Comparison of ENCODE assay signal across 1 cellular context in genomic region chr1:66996018-66996682, GRCh38.
TF ChIP-seq lines count a peak whose summit lies in the region.

No MANE protein-coding gene starts in this region.

TF ChIP-seq in GM12878, 131 proteins besides CTCF, POLR2A, EP300 and RAD21 (continued from another document):
- TF ChIP-seq IRF3 (IDR thresholded peaks at IDR 0.05) (no peak), MEF2A (IDR thresholded peaks at IDR 0.05; ENCODE audit: insufficient read depth, low read depth, low read length) (no peak), CEBPZ (IDR thresholded peaks at IDR 0.05; ENCODE audit: low read depth, low read length) (no peak), JUNB (IDR thresholded peaks at IDR 0.05) (no peak), PAX5 (IDR thresholded peaks at IDR 0.05; ENCODE audit: borderline replicate concordance, low read depth, low read length) (no peak), EZH2 (IDR thresholded peaks at IDR 0.05; ENCODE audit: borderline replicate concordance, control insufficient read depth, low read depth, low read length) (no peak), WRNIP1 (IDR thresholded peaks at IDR 0.05; ENCODE audit: borderline replicate concordance, low read depth, low read length) (peak; percentile 43; the same call in 1 of the 2 replicates), STAT3 (IDR thresholded peaks at IDR 0.05; ENCODE audit: low read depth, low read length) (no peak), EED (IDR thresholded peaks at IDR 0.05; ENCODE audit: low read depth) (no peak), JUND (IDR thresholded peaks at IDR 0.05; ENCODE audit: low read depth, low read length) (no peak), TAF1 (IDR thresholded peaks at IDR 0.05; ENCODE audit: borderline replicate concordance, low read depth, low read length) (no peak), SIN3A (IDR thresholded peaks at IDR 0.05; ENCODE audit: low read depth, low read length) (no peak), NR2C2 (IDR thresholded peaks at IDR 0.05; ENCODE audit: borderline replicate concordance, control insufficient read depth, insufficient read length, low read depth) (no peak), ZBTB40 (IDR thresholded peaks at IDR 0.05; ENCODE audit: borderline replicate concordance) (no peak), ETV6 (conservative IDR thresholded peaks at IDR 0.05 in 1 of 2, IDR thresholded peaks at IDR 0.05 in 1 of 2; ENCODE audit: borderline replicate concordance in 1 of 2, low read depth in 1 of 2) (no peak), SRF (IDR thresholded peaks at IDR 0.05; ENCODE audit: low read depth in 2 of 2, low read length in 2 of 2) (no peak), KDM1A (IDR thresholded peaks at IDR 0.05; ENCODE audit: borderline replicate concordance) (no peak), ZBTB11 (CRISPR knock-in tag; IDR thresholded peaks at IDR 0.05) (no peak), NFYA (IDR thresholded peaks at IDR 0.05; ENCODE audit: borderline replicate concordance, low read depth, low read length) (no peak), SKIL (IDR thresholded peaks at IDR 0.05; ENCODE audit: low read depth, poor library complexity, severe bottlenecking) (no peak), SMAD5 (IDR thresholded peaks at IDR 0.05; ENCODE audit: low read depth) (no peak), IKZF2 (IDR thresholded peaks at IDR 0.05) (0 out of 4 replicates have a peak, but pooled peaks of 1 of the 2 experiments have one; percentile 17), POLR2AphosphoS2 (IDR thresholded peaks at IDR 0.05; ENCODE audit: low read depth, low read length) (no peak), ZBED1 (IDR thresholded peaks at IDR 0.05; ENCODE audit: borderline replicate concordance) (no peak), MYC (IDR thresholded peaks at IDR 0.05; ENCODE audit: insufficient read depth, insufficient read length, insufficient replicate concordance, low read length, severe bottlenecking) (no peak), ATF3 (IDR thresholded peaks at IDR 0.05; ENCODE audit: borderline replicate concordance, extremely low read depth, low read depth, low read length) (no peak), CREB1 (IDR thresholded peaks at IDR 0.05; ENCODE audit: low read depth) (no peak), ZNF592 (IDR thresholded peaks at IDR 0.05) (0 out of 2 replicates have a peak, but pooled peaks have one; percentile 63), ATF2 (IDR thresholded peaks at IDR 0.05; ENCODE audit: low read length) (no peak), PAX8 (IDR thresholded peaks at IDR 0.05) (no peak)
